19 cellular contexts compared by ENCODE assay signal in the genomic region with DNA sequence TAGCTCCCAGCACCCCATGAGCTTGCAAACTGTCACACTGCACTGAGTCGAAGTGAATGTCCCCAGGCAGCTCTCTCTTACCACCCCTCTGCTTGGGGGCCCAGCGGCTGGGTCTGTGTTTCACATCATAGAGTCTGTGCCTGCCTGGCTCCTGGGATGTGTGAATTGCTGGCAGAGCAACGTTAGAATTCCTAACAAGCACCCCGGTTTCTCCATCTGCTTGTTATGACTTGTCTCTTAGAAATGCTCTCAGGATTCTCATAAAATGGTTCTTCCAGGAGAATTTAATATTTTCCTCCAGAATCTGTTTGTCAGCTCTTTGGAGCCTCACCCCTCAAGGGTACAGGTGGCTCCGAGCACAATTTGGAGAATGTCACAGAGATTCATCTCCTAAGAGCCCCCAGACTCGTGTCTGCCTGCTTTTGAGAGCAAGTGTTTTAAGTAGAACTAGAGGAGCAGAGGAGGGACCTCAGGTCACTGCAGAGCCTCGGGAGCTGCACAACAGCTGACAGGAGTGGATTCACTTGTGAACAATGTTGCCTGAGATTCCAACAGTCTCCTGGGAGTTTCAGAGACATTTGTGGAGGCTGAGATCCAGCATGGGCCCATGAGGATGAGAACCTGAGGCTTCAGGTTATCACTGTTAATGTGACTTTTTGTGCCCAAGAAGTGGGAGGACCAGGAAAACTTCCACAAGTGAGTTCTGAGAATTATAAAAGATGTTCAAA.
DNase-seq lines count a peak whose midpoint lies in the region; ATAC-seq and TF ChIP-seq lines count a peak whose summit lies in the region.
"Had no signal": no experiment of that assay in that cellular context is flagged by ENCODE, and none has a peak within 500 bp of the region (broad histone marks: within the 10 kb centered on the region; RNA-seq: fewer than 3 reads in every experiment).

No MANE protein-coding gene starts in this region.

- H3K36me3 ChIP-seq in GM23248 (ENCODE audit: low read depth) (no peaks in the 10 kb centered on the region), osteoblast (ENCODE audit: insufficient read depth, low read length) (no peaks in the 10 kb centered on the region), right atrium auricular region (no peaks in the 10 kb centered on the region)
- H3K36me3 ChIP-seq: BLaER1, SJCRH30 had no signal

- H2AFZ ChIP-seq in GM23248 (peak overlapping the region; percentile 55), osteoblast (ENCODE audit: low read length) (peak overlapping the region; percentile 39)

- DNase-seq in AG08395 (ENCODE audit: low spot score) (peak; percentile 38), GM23248 (peak; percentile 51), chondrocyte (ENCODE audit: low spot score) (no peak), osteoblast (ENCODE audit: insufficient read length, low spot score, missing footprints) (no peak), cerebellar cortex (ENCODE audit: low spot score) (no peak), right atrium auricular region (ENCODE audit: low spot score) (no peak), NCI-H526 treated with DMSO at 0.1 percent for 48 hours (lab: John Stamatoyannopoulos, UW) (no peak)
- DNase-seq: 8988T; Calu3; CD4-positive, alpha-beta memory T cell; NCI-H1436; NCI-H1930; NCI-H345; NCI-H524 treated with DMSO at 0.1 percent for 48 hours; SJCRH30 had no signal

- no peaks in the 10 kb centered on the region for H3K27me3 ChIP-seq in GM23248 (replicated peaks; ENCODE audit: insufficient read depth)
- no peaks in the 10 kb centered on the region for H3K27me3 ChIP-seq in osteoblast (ENCODE audit: insufficient read depth, low read length)
- no peaks in the 10 kb centered on the region for H3K27me3 ChIP-seq in right atrium auricular region
- H3K27me3 ChIP-seq: BLaER1, SJCRH30 had no signal

- H3K27ac ChIP-seq in GM23248 (peak overlapping the region; percentile 22), osteoblast (ENCODE audit: low read depth, low read length) (peak overlapping the region; percentile 76), right atrium auricular region (no peak overlapping the region)
- H3K27ac ChIP-seq: BLaER1, KMS-11, SJCRH30 had no signal

- H3K36me3 Mint-ChIP-seq in chondrocyte (ENCODE audit: low read depth), result peaks cover 5% of the 10 kb centered on the region
- H3K36me3 Mint-ChIP-seq: CD4-positive, alpha-beta memory T cell had no signal

- H3K27me3 Mint-ChIP-seq in chondrocyte (ENCODE audit: low read depth), result no peaks in the 10 kb centered on the region

- H3K9me3 Mint-ChIP-seq in chondrocyte (ENCODE audit: low read depth), result peaks cover 24% of the 10 kb centered on the region

- H4K20me1 ChIP-seq in GM23248 (ENCODE audit: insufficient read depth) (no peaks in the 10 kb centered on the region), osteoblast (ENCODE audit: insufficient read depth, low read length) (no peaks in the 10 kb centered on the region)
- H4K20me1 ChIP-seq: BLaER1 had no signal

- H3K4me1 Mint-ChIP-seq in chondrocyte (ENCODE audit: low read depth), result peaks cover 51% of the 10 kb centered on the region
- H3K4me1 Mint-ChIP-seq: CD4-positive, alpha-beta memory T cell had no signal

- TF ChIP-seq CTCF in chondrocyte (IDR thresholded peaks at IDR 0.05), result no peak
- no peak for TF ChIP-seq CTCF in osteoblast (IDR thresholded peaks at IDR 0.05; ENCODE audit: extremely low read depth, low read depth, low read length)
- TF ChIP-seq CTCF in right atrium auricular region (IDR thresholded peaks at IDR 0.05), result no peak

- ATAC-seq in GM18867 (IDR thresholded peaks at IDR 0.05; ENCODE audit: unreplicated experiment), result no peak
- ATAC-seq: Panc1 had no signal

- in situ Hi-C loops in GM23248 (cut with MboI), result no loop called here

- H3K4me3 ChIP-seq in GM23248 (no peak overlapping the region), osteoblast (ENCODE audit: insufficient read depth, low read length) (no peak overlapping the region), right atrium auricular region (no peak overlapping the region)
- H3K4me3 ChIP-seq: BLaER1, SJCRH30 had no signal

- H3K79me2 ChIP-seq in GM23248 (ENCODE audit: insufficient read depth), result no peaks in the 10 kb centered on the region
- no peaks in the 10 kb centered on the region for H3K79me2 ChIP-seq in osteoblast (ENCODE audit: insufficient read depth, low read length)

- H3K4me3 Mint-ChIP-seq in chondrocyte (ENCODE audit: unreplicated experiment), result no peak overlapping the region
- H3K4me3 Mint-ChIP-seq: CD4-positive, alpha-beta memory T cell had no signal

- H3K9me3 ChIP-seq in GM23248 (ENCODE audit: low read depth) (no peaks in the 10 kb centered on the region), osteoblast (ENCODE audit: low read depth, low read length) (peaks cover 8% of the 10 kb centered on the region), right atrium auricular region (peaks cover 0 to 7% of the 10 kb centered on the region in 2 donors)
- H3K9me3 ChIP-seq: SJCRH30 had no signal

- H3K27ac Mint-ChIP-seq in chondrocyte (ENCODE audit: unreplicated experiment), result peak overlapping the region; percentile 59
- H3K27ac Mint-ChIP-seq: CD4-positive, alpha-beta memory T cell had no signal

- peaks cover 11% of the 10 kb centered on the region for H3F3A ChIP-seq in GM23248 (ENCODE audit: insufficient read depth)

- H3K9ac ChIP-seq in GM23248, result no peak overlapping the region
- H3K9ac ChIP-seq: BLaER1, KMS-11 had no signal

- H3K9me2 ChIP-seq in GM23248 (ENCODE audit: insufficient read depth), result no peaks in the 10 kb centered on the region

- WGBS in GM23248 (ENCODE audit: low coverage in 1 of 2, low lambda C conversion rate in 2 of 2, missing lambda C conversion rate in 2 of 2), 2 experiments, result 44 to 45% methylated on average over 7 of the region's 7 CpGs

- H3K4me2 ChIP-seq in GM23248 (ENCODE audit: unreplicated experiment) (peak overlapping the region; percentile 12), osteoblast (ENCODE audit: insufficient read depth, low read length) (peak overlapping the region; percentile 57)
- H3K4me2 ChIP-seq: BLaER1, KMS-11 had no signal

- H3K4me1 ChIP-seq in GM23248 (ENCODE audit: insufficient read depth) (peaks cover 32% of the 10 kb centered on the region), osteoblast (ENCODE audit: insufficient read depth, low read length) (peaks cover 33% of the 10 kb centered on the region), right atrium auricular region (no peaks in the 10 kb centered on the region)
- H3K4me1 ChIP-seq: BLaER1, SJCRH30 had no signal

Comparison
In these comparisons a context has a peak if more than half of its experiments do, and no peak if none do; other contexts are left out.
1. DNase-seq: peak in AG08395 (single experiment) and GM23248 (single experiment); none in chondrocyte (single experiment), osteoblast (single experiment), cerebellar cortex (single experiment), right atrium auricular region (single experiment) and NCI-H526 treated with DMSO at 0.1 percent for 48 hours (single experiment).
2. H3K27ac ChIP-seq: peak in GM23248 (single experiment) and osteoblast (single experiment); none in right atrium auricular region (0 of 2).